Comparison of ENCODE assay signal across 8 cellular contexts in genomic region chr1:10795305-10796021, GRCh38. TPM values are rescaled to one million over a fixed set of nuclear protein-coding genes. Genes with fewer than 3 reads are reported as not detected.
DNase-seq lines count a peak whose midpoint lies in the region; ATAC-seq and TF ChIP-seq lines count a peak whose summit lies in the region.

No MANE protein-coding gene starts in this region.

- H3K27me3 ChIP-seq in HCT116 (ENCODE audit: insufficient read depth, low read length) (peaks cover 34% of the 10 kb centered on the region), lower lobe of right lung (ENCODE audit: low read depth) (peaks cover 29% of the 10 kb centered on the region)

- peak overlapping the region; percentile 96 for H3K4me2 ChIP-seq in HCT116 (ENCODE audit: low read length)

- intact Hi-C loops in HCT116 (cut with micrococcal nuclease): loop anchor here (1.0 kb wide), 1 partner anchor 116 kb away; no protein-coding TSS in a partner anchor
- intact Hi-C loops in lower lobe of right lung (cut with DNase I): no loop called here

- RAD21 ChIA-PET in HCT116 (lab: Charles Lee; ENCODE audit: low non-redundant PET in 1 of 2, low total read pairs in 2 of 2, uncharacterized antibody in 2 of 2, unreplicated experiment in 2 of 2): no interaction called here

- H3K9me2 ChIP-seq in HCT116 (ENCODE audit: insufficient read depth): no peaks in the 10 kb centered on the region

- DNase-seq in 8988T (peak; percentile 46), HCT116 (ENCODE audit: low read depth, low spot score) (no peak), lower lobe of right lung (peak; percentile 63), CD1c-positive myeloid dendritic cell (ENCODE audit: extremely low spot score) (no peak)

- no peak overlapping the region; the same call in 1 of the 2 replicates for H3K27ac ChIP-seq in HCT116 (ENCODE audit: low read depth, low read length)
- H3K27ac ChIP-seq in lower lobe of right lung: peak overlapping the region; percentile 74
- H3K27ac ChIP-seq in urinary bladder (ENCODE audit: low read depth): no peak overlapping the region

- H4K20me1 ChIP-seq in HCT116 (ENCODE audit: insufficient read depth): no peaks in the 10 kb centered on the region

- peaks cover 21% of the 10 kb centered on the region for H3K4me1 Mint-ChIP-seq in brain

- H3K9ac ChIP-seq in HCT116 (ENCODE audit: low read length): peak overlapping the region; percentile 58

- TF ChIP-seq RAD21 in HCT116 (IDR thresholded peaks at IDR 0.05; ENCODE audit: low read depth): no peak

- peak overlapping the region; percentile 89 to 96 (median 93) for H3K4me3 Mint-ChIP-seq in brain

- H3K4me3 ChIP-seq in HCT116 (replicated peaks in 1 of 2; ENCODE audit: low read depth in 1 of 2, low read length in 2 of 2): peak overlapping the region; percentile 53 to 73
- peak overlapping the region; percentile 68 for H3K4me3 ChIP-seq in lower lobe of right lung
- peak overlapping the region; percentile 71 for H3K4me3 ChIP-seq in urinary bladder (ENCODE audit: low read depth, low read length)

- H2AFZ ChIP-seq in HCT116 (ENCODE audit: low read depth, low read length, poor library complexity, severe bottlenecking): no peak overlapping the region

- 1% methylated on average over 38 of the region's 38 CpGs for WGBS in urinary bladder

- H3K27me3 Mint-ChIP-seq in brain: peaks cover 52% of the 10 kb centered on the region

- CTCF ChIA-PET in HCT116 (lab: Charles Lee): no interaction called here

- ATAC-seq in HCT116: no peak
- peak; percentile 70 to 72 for ATAC-seq in lower lobe of right lung
- ATAC-seq in HG03175 (IDR thresholded peaks at IDR 0.05; ENCODE audit: unreplicated experiment): no peak
- no peak for ATAC-seq in HG03439 (IDR thresholded peaks at IDR 0.05; ENCODE audit: unreplicated experiment)

- H3K4me1 ChIP-seq in HCT116 (ENCODE audit: control insufficient read depth in 1 of 2, insufficient read depth in 2 of 2, low read length in 2 of 2) (peaks cover 5 to 35% of the 10 kb centered on the region in 2 experiments; a peak in 3 of 4 replicates), lower lobe of right lung (peaks cover 25% of the 10 kb centered on the region), urinary bladder (ENCODE audit: insufficient read depth) (peaks cover 2% of the 10 kb centered on the region)

- peak overlapping the region in 4 of 5 experiments; percentile 69 to 92 (median 88) for H3K27ac Mint-ChIP-seq in brain

- H3K9me3 ChIP-seq in HCT116 (ENCODE audit: control insufficient read depth in 1 of 2, insufficient read depth in 1 of 2, low read depth in 1 of 2, low read length in 2 of 2) (no peaks in the 10 kb centered on the region), lower lobe of right lung (no peaks in the 10 kb centered on the region)

- H3K36me3 ChIP-seq in HCT116 (ENCODE audit: control insufficient read depth in 1 of 2, insufficient read depth in 2 of 2, low read length in 2 of 2) (no peaks in the 10 kb centered on the region), lower lobe of right lung (no peaks in the 10 kb centered on the region), urinary bladder (ENCODE audit: insufficient read depth) (no peaks in the 10 kb centered on the region)

- no peaks in the 10 kb centered on the region for H3K79me2 ChIP-seq in HCT116 (ENCODE audit: insufficient read depth, low read length)

- peaks cover 0 to 5% (median 0%) of the 10 kb centered on the region in 5 experiments for H3K9me3 Mint-ChIP-seq in brain

- TF ChIP-seq CTCF in HCT116 (IDR thresholded peaks at IDR 0.05 in 2 of 3, conservative IDR thresholded peaks at IDR 0.05 in 1 of 3; ENCODE audit: borderline replicate concordance in 1 of 3, insufficient read depth in 1 of 3, low read depth in 2 of 3, low read length in 2 of 3): no peak
- TF ChIP-seq CTCF in brain (conservative IDR thresholded peaks at IDR 0.05): no peak
- TF ChIP-seq CTCF in lower lobe of right lung (IDR thresholded peaks at IDR 0.05): no peak

- TF ChIP-seq POLR2A in HCT116 (IDR thresholded peaks at IDR 0.05; ENCODE audit: borderline replicate concordance, extremely low read depth, insufficient read depth, insufficient read length): no peak

- no TSS peak for BruUV-seq in HCT116 (replicated peaks; lab: Mats Ljungman, UMichigan)

- H3K36me3 Mint-ChIP-seq in brain: no peaks in the 10 kb centered on the region

- POLR2A ChIA-PET in HCT116 (lab: Charles Lee): interaction anchor here (1.1 to 2.9 kb wide), 2 partner anchors 9 to 15 kb away, joined by 3 to 11 read pairs; no protein-coding TSS in a partner anchor

TF ChIP-seq in HCT116, 20 proteins besides CTCF, POLR2A, EP300 and RAD21:
- no peak for TF ChIP-seq ZNF274 (IDR thresholded peaks at IDR 0.05; ENCODE audit: low read depth, low read length)
- TF ChIP-seq ATF3 (IDR thresholded peaks at IDR 0.05): no peak
- no peak for TF ChIP-seq MAX (IDR thresholded peaks at IDR 0.05)
- TF ChIP-seq YY1 (IDR thresholded peaks at IDR 0.05; ENCODE audit: extremely low read depth, insufficient replicate concordance, low read depth, low read length): no peak
- TF ChIP-seq EZH2phosphoT487 (IDR thresholded peaks at IDR 0.05; ENCODE audit: borderline replicate concordance): peak; percentile 96
- TF ChIP-seq EZH2 (IDR thresholded peaks at IDR 0.05): peak; percentile 98

RNA-seq across cellular contexts. Expression of gene CASZ1, which starts 1.0 kb away (rescaled TPM):
- total RNA-seq in HCT116 (2021; ENCODE audit: unreplicated experiment) (7.7 TPM), lower lobe of right lung (47.5 TPM), urinary bladder (10.6 TPM)
- polyA plus RNA-seq in HCT116 (2012): 3.1 and 3.7 TPM in 2 replicates
- polyA plus RNA-seq in brain (ENCODE audit: insufficient read depth, low read depth, low replicate concordance) (6.6 TPM), urinary bladder (19.4 TPM)

Comparison
In these comparisons a context has a peak if more than half of its experiments do, and no peak if none do; other contexts are left out.
1. DNase-seq: peak in 8988T (single experiment) and lower lobe of right lung (single experiment); none in HCT116 (single experiment) and CD1c-positive myeloid dendritic cell (single experiment).
2. ATAC-seq: peak in lower lobe of right lung (2 of 2); none in HCT116 (single experiment), HG03175 (single experiment) and HG03439 (single experiment).
3. Peak in every context shown above with its lines, with median percentiles within 50 percentile points of each other: H3K4me3 ChIP-seq.